39 cellular contexts compared by ENCODE assay signal in genomic region chr7:29161226-29161625, GRCh38. TPM values are rescaled to one million over a fixed set of nuclear protein-coding genes. Genes with fewer than 3 reads are reported as not detected.
"Had no signal": no experiment of that assay in that cellular context is flagged by ENCODE, and none has a peak within 500 bp of the region (broad histone marks: within the 10 kb centered on the region; RNA-seq: fewer than 3 reads in every experiment).

No MANE protein-coding gene starts in this region.

- H3K36me3 Mint-ChIP-seq: activated CD4-positive, alpha-beta memory T cell treated with anti-CD3 and anti-CD28 coated beads for 36 hours; activated CD8-positive, alpha-beta memory T cell treated with anti-CD3 and anti-CD28 coated beads, Interleukin-2, amount 10 ng/mL, durations not matched to agents 7 days and 5 days; activated naive CD4-positive, alpha-beta T cell treated with anti-CD3 and anti-CD28 coated beads, Interleukin-2, amount 10 ng/mL, durations not matched to agents 7 days and 5 days; activated naive CD8-positive, alpha-beta T cell had no signal

- H3K27me3 ChIP-seq: body of pancreas, heart right ventricle, hepatocyte had no signal

- H3K9me3 ChIP-seq: body of pancreas, esophagus squamous epithelium had no signal

- H3K4me3 ChIP-seq: body of pancreas, esophagus squamous epithelium, gastroesophageal sphincter, heart right ventricle, hepatocyte had no signal

- H2AFZ ChIP-seq: hepatocyte had no signal

- H3K36me3 ChIP-seq: esophagus squamous epithelium, gastroesophageal sphincter, heart right ventricle had no signal

- FAIRE-seq: astrocyte, colon, endometrium, endothelial cell of umbilical vein had no signal

- H3K4me1 Mint-ChIP-seq: T-helper 17 cell had no signal

- H3K4me3 Mint-ChIP-seq: activated CD4-positive, alpha-beta memory T cell treated with anti-CD3 and anti-CD28 coated beads for 36 hours; activated CD4-positive, alpha-beta T cell treated with anti-CD3 and anti-CD28 coated beads for 36 hours; activated CD4-positive, alpha-beta T cell treated with anti-CD3 and anti-CD28 coated beads, Interleukin-2, amount 10 ng/mL, durations not matched to agents 24 days and 14 days; activated CD8-positive, alpha-beta memory T cell treated with anti-CD3 and anti-CD28 coated beads, Interleukin-2, amount 10 ng/mL, durations not matched to agents 7 days and 5 days; activated CD8-positive, alpha-beta T cell treated with anti-CD3 and anti-CD28 coated beads, Interleukin-2, amount 10 ng/mL, durations not matched to agents 7 days and 5 days; activated naive CD4-positive, alpha-beta T cell treated with anti-CD3 and anti-CD28 coated beads, Interleukin-2, amount 10 ng/mL, durations not matched to agents 7 days and 5 days; activated naive CD8-positive, alpha-beta T cell; activated T-helper 1 cell treated with anti-CD3 and anti-CD28 coated beads, Interleukin-12 subunit alpha, Interleukin-12 subunit beta, Interleukin-2, Interleukin-4 antibody, amounts not matched to agents 30 ng/mL and 10 ng/mL and 1 ng/mL, durations not matched to agents 14 hours and 24 hours and 36 hours; effector memory CD8-positive, alpha-beta T cell; T-helper 17 cell; T-helper 2 cell treated with Interferon-gamma antibody and Interleukin-4, amounts not matched to agents 5 μg/mL and 100 μg/mL, for 36 hours had no signal

- DNase-seq: activated CD4-positive, alpha-beta memory T cell treated with anti-CD3 and anti-CD28 coated beads for 36 hours; activated CD4-positive, alpha-beta T cell treated with anti-CD3 and anti-CD28 coated beads for 36 hours; activated CD4-positive, alpha-beta T cell treated with anti-CD3 and anti-CD28 coated beads, Interleukin-2, amount 10 ng/mL, durations not matched to agents 24 days and 14 days; activated CD4-positive, CD25-positive, alpha-beta regulatory T cell; activated CD4-positive, CD25-positive, alpha-beta regulatory T cell treated with anti-CD3 and anti-CD28 coated beads, Interleukin-2, amount 50 U/mL, for 72 hours; activated CD8-positive, alpha-beta memory T cell treated with anti-CD3 and anti-CD28 coated beads, Interleukin-2, amount 10 ng/mL, durations not matched to agents 7 days and 5 days; activated CD8-positive, alpha-beta memory T cell treated with anti-CD3 and anti-CD28 coated beads, Interleukin-2, amount 50 U/mL, for 4 hours; activated CD8-positive, alpha-beta T cell treated with anti-CD3 and anti-CD28 coated beads, Interleukin-2, amount 10 ng/mL, durations not matched to agents 7 days and 5 days; activated effector memory CD4-positive, alpha-beta T cell treated with anti-CD3 and anti-CD28 coated beads, Interleukin-2, amount 50 U/mL, for 16 hours; activated naive CD4-positive, alpha-beta T cell treated with anti-CD3 and anti-CD28 coated beads, Interleukin-2, amount 10 ng/mL, durations not matched to agents 7 days and 5 days; activated T-cell treated with anti-CD3 and anti-CD28 coated beads, Interleukin-2, amount 50 U/mL, for 1 hour; activated T-cell treated with anti-CD3 and anti-CD28 coated beads, Interleukin-2, amount 50 U/mL, for 48 hours; amniotic stem cell; anterior cingulate cortex; body of pancreas; caudate nucleus; cortex of kidney; dermis blood vessel endothelial cell; effector CD4-positive, alpha-beta T cell; effector memory CD8-positive, alpha-beta T cell; esophagus squamous epithelium; foreskin melanocyte; heart right ventricle; T-helper 1 cell; T-helper 17 cell; T1000 had no signal

- H3K27ac ChIP-seq: body of pancreas, epithelial cell of prostate, esophagus squamous epithelium, gastroesophageal sphincter, hepatocyte had no signal

- H3K27me3 Mint-ChIP-seq: activated naive CD4-positive, alpha-beta T cell treated with anti-CD3 and anti-CD28 coated beads, Interleukin-2, amount 10 ng/mL, durations not matched to agents 7 days and 5 days; T-helper 17 cell had no signal

- H3K27ac Mint-ChIP-seq: activated CD4-positive, alpha-beta memory T cell treated with anti-CD3 and anti-CD28 coated beads for 36 hours; activated CD4-positive, alpha-beta T cell treated with anti-CD3 and anti-CD28 coated beads for 36 hours; activated CD4-positive, alpha-beta T cell treated with anti-CD3 and anti-CD28 coated beads, Interleukin-2, amount 10 ng/mL, durations not matched to agents 24 days and 14 days; activated CD8-positive, alpha-beta memory T cell treated with anti-CD3 and anti-CD28 coated beads, Interleukin-2, amount 10 ng/mL, durations not matched to agents 7 days and 5 days; activated CD8-positive, alpha-beta T cell treated with anti-CD3 and anti-CD28 coated beads, Interleukin-2, amount 10 ng/mL, durations not matched to agents 7 days and 5 days; activated naive CD4-positive, alpha-beta T cell treated with anti-CD3 and anti-CD28 coated beads, Interleukin-2, amount 10 ng/mL, durations not matched to agents 7 days and 5 days; activated naive CD8-positive, alpha-beta T cell; activated T-helper 1 cell treated with anti-CD3 and anti-CD28 coated beads, Interleukin-12 subunit alpha, Interleukin-12 subunit beta, Interleukin-2, Interleukin-4 antibody, amounts not matched to agents 30 ng/mL and 10 ng/mL and 1 ng/mL, durations not matched to agents 14 hours and 24 hours and 36 hours; activated T-helper 2 cell treated with anti-CD3 and anti-CD28 coated beads, Interferon-gamma antibody, Interleukin-2, Interleukin-4, amounts not matched to agents 10 μg/mL and 5 μg/mL and 100 μg/mL, durations not matched to agents 14 hours and 24 hours and 36 hours; effector memory CD8-positive, alpha-beta T cell; T-helper 17 cell; T-helper 2 cell treated with Interferon-gamma antibody and Interleukin-4, amounts not matched to agents 5 μg/mL and 100 μg/mL, for 36 hours had no signal

- H3K4me2 ChIP-seq: hepatocyte had no signal

- H3K4me1 ChIP-seq: body of pancreas, esophagus squamous epithelium, gastroesophageal sphincter had no signal

- H3K79me2 ChIP-seq: hepatocyte had no signal

- ATAC-seq: activated CD4-positive, alpha-beta T cell treated with anti-CD3 and anti-CD28 coated beads for 36 hours; activated CD8-positive, alpha-beta memory T cell treated with anti-CD3 and anti-CD28 coated beads, Interleukin-2, amount 10 ng/mL, durations not matched to agents 7 days and 5 days; activated CD8-positive, alpha-beta T cell treated with anti-CD3 and anti-CD28 coated beads, Interleukin-2, amount 10 ng/mL, durations not matched to agents 7 days and 5 days; body of pancreas; effector memory CD8-positive, alpha-beta T cell; gastroesophageal sphincter; heart right ventricle; T-helper 17 cell had no signal

- H3K9me3 Mint-ChIP-seq: activated naive CD4-positive, alpha-beta T cell treated with anti-CD3 and anti-CD28 coated beads, Interleukin-2, amount 10 ng/mL, durations not matched to agents 7 days and 5 days; activated T-helper 1 cell treated with anti-CD3 and anti-CD28 coated beads, Interleukin-12 subunit alpha, Interleukin-12 subunit beta, Interleukin-2, Interleukin-4 antibody, amounts not matched to agents 30 ng/mL and 10 ng/mL and 1 ng/mL, durations not matched to agents 14 hours and 24 hours and 36 hours; activated T-helper 2 cell treated with anti-CD3 and anti-CD28 coated beads, Interferon-gamma antibody, Interleukin-2, Interleukin-4, amounts not matched to agents 10 μg/mL and 5 μg/mL and 100 μg/mL, durations not matched to agents 14 hours and 24 hours and 36 hours; T-helper 2 cell treated with Interferon-gamma antibody and Interleukin-4, amounts not matched to agents 5 μg/mL and 100 μg/mL, for 36 hours had no signal

RNA-seq across cellular contexts. Expression of gene CPVL, which starts 14.9 kb away (rescaled TPM):
- total RNA-seq: activated CD4-positive, alpha-beta memory T cell treated with anti-CD3 and anti-CD28 coated beads for 36 hours; activated CD4-positive, alpha-beta T cell treated with anti-CD3 and anti-CD28 coated beads for 36 hours; activated CD4-positive, alpha-beta T cell treated with anti-CD3 and anti-CD28 coated beads, Interleukin-2, amount 10 ng/mL, durations not matched to agents 24 days and 14 days; activated CD8-positive, alpha-beta T cell treated with anti-CD3 and anti-CD28 coated beads, Interleukin-2, amount 10 ng/mL, durations not matched to agents 7 days and 5 days; activated T-helper 1 cell treated with anti-CD3 and anti-CD28 coated beads, Interleukin-12 subunit alpha, Interleukin-12 subunit beta, Interleukin-2, Interleukin-4 antibody, amounts not matched to agents 30 ng/mL and 10 ng/mL and 1 ng/mL, durations not matched to agents 14 hours and 24 hours and 36 hours; activated T-helper 2 cell treated with anti-CD3 and anti-CD28 coated beads, Interferon-gamma antibody, Interleukin-2, Interleukin-4, amounts not matched to agents 10 μg/mL and 5 μg/mL and 100 μg/mL, durations not matched to agents 14 hours and 24 hours and 36 hours; endothelial cell of umbilical vein; fibroblast of villous mesenchyme had no signal
- polyA plus RNA-seq: fibroblast of lung had no signal

RNA-seq across cellular contexts. Expression of gene CHN2, which starts 33.3 kb away (rescaled TPM):
- total RNA-seq: activated T-helper 1 cell treated with anti-CD3 and anti-CD28 coated beads, Interleukin-12 subunit alpha, Interleukin-12 subunit beta, Interleukin-2, Interleukin-4 antibody, amounts not matched to agents 30 ng/mL and 10 ng/mL and 1 ng/mL, durations not matched to agents 14 hours and 24 hours and 36 hours had no signal
